Comparison of ENCODE assay signal across 27 cellular contexts in genomic region chr14:99634443-99634842, GRCh38. TPM values are rescaled to one million over a fixed set of nuclear protein-coding genes. Genes with fewer than 3 reads are reported as not detected.
DNase-seq lines count a peak whose midpoint lies in the region; ATAC-seq, FAIRE-seq and TF ChIP-seq lines count a peak whose summit lies in the region.
"Had no signal": no experiment of that assay in that cellular context is flagged by ENCODE, and none has a peak within 500 bp of the region (broad histone marks: within the 10 kb centered on the region; RNA-seq: fewer than 3 reads in every experiment).

No MANE protein-coding gene starts in this region.

- H3K23me2 ChIP-seq in H1 (ENCODE audit: low read depth, low read length) = no peaks in the 10 kb centered on the region

- ATAC-seq in GM21390 (IDR thresholded peaks at IDR 0.05; ENCODE audit: unreplicated experiment) = no peak
- ATAC-seq: PC-3 had no signal

- H4K20me1 ChIP-seq in BLaER1 (no peaks in the 10 kb centered on the region), H1 (replicated peaks in 1 of 2; ENCODE audit: control insufficient read depth in 1 of 2, insufficient read depth in 2 of 2, low read length in 2 of 2) (no peaks in the 10 kb centered on the region), neural progenitor cell (ENCODE audit: low read depth) (no peaks in the 10 kb centered on the region)

- no peaks in the 10 kb centered on the region for H3K36me3 ChIP-seq in BLaER1
- no peaks in the 10 kb centered on the region for H3K36me3 ChIP-seq in H1 (ENCODE audit: control insufficient read depth in 2 of 4, insufficient read depth in 4 of 4, low read length in 3 of 4)
- H3K36me3 ChIP-seq in neural progenitor cell = no peaks in the 10 kb centered on the region
- H3K36me3 ChIP-seq in H7 (replicated peaks; ENCODE audit: control insufficient read depth, insufficient read depth, low read length) = no peaks in the 10 kb centered on the region
- H3K36me3 ChIP-seq: BE2C, SJCRH30 had no signal

- TF ChIP-seq CTCF in H1 (IDR thresholded peaks at IDR 0.05; ENCODE audit: control extremely low read depth in 1 of 3, insufficient read depth in 1 of 3, low read depth in 1 of 3, low read length in 3 of 3) (no peak), neural progenitor cell (IDR thresholded peaks at IDR 0.05) (no peak)

- H3K4me1 ChIP-seq in BLaER1 (peaks cover 55% of the 10 kb centered on the region), H1 (replicated peaks in 1 of 4; ENCODE audit: control insufficient read depth in 3 of 4, insufficient read depth in 4 of 4, low read length in 3 of 4) (no peaks in the 10 kb centered on the region), neural progenitor cell (peaks cover 8% of the 10 kb centered on the region)

- TF ChIP-seq POLR2A in H1 (IDR thresholded peaks at IDR 0.05; ENCODE audit: control extremely low read depth in 1 of 2, low read depth in 2 of 2, low read length in 2 of 2) = no peak

- H4K5ac ChIP-seq in H1 (ENCODE audit: insufficient read length, low read depth, low read length) = no peak overlapping the region

- no peak overlapping the region for H3K14ac ChIP-seq in H1 (ENCODE audit: insufficient read length)

- TF ChIP-seq RAD21 in H1 (IDR thresholded peaks at IDR 0.05 in 1 of 2, conservative IDR thresholded peaks at IDR 0.05 in 1 of 2; ENCODE audit: low read depth in 2 of 2, low read length in 2 of 2) = no peak

- peaks cover 3% of the 10 kb centered on the region for H3F3A ChIP-seq in neural progenitor cell (ENCODE audit: low read depth)

- peaks cover 35% of the 10 kb centered on the region for H3K4me1 Mint-ChIP-seq in neural progenitor cell
- H3K4me1 Mint-ChIP-seq: CD4-positive, CD25-positive, alpha-beta regulatory T cell had no signal

- H2BK120ac ChIP-seq in H1 (replicated peaks; ENCODE audit: low read depth, low read length) = no peak overlapping the region

- no peak overlapping the region for H4K91ac ChIP-seq in H1 (replicated peaks; ENCODE audit: insufficient read length, low read length)

- H3K9ac ChIP-seq in BLaER1 (peak overlapping the region; percentile 59), H1 (replicated peaks in 1 of 4; ENCODE audit: extremely low read depth in 1 of 4, low read depth in 3 of 4, low read length in 3 of 4) (no peak overlapping the region), neural progenitor cell (no peak overlapping the region)

- POLR2A ChIA-PET in H1 (lab: Charles Lee; ENCODE audit: partially characterized antibody) = no interaction called here

- CTCF ChIA-PET in H1 (lab: Charles Lee; ENCODE audit: partially characterized antibody) = interaction anchor here (0.9 to 3.3 kb wide), 13 partner anchors 12 to 253 kb away, joined by 3 to 12 read pairs (median 4); no protein-coding TSS in a partner anchor

- H3K9me3 Mint-ChIP-seq in neural progenitor cell = no peaks in the 10 kb centered on the region
- H3K9me3 Mint-ChIP-seq: CD4-positive, CD25-positive, alpha-beta regulatory T cell had no signal

- H3K79me1 ChIP-seq in H1 (ENCODE audit: low read depth, low read length) = no peaks in the 10 kb centered on the region

- H3K9me3 ChIP-seq in BLaER1 (no peaks in the 10 kb centered on the region), H1 (ENCODE audit: insufficient read depth in 2 of 2, low read depth in 1 of 2, low read length in 1 of 2) (no peaks in the 10 kb centered on the region), neural progenitor cell (ENCODE audit: low read depth) (no peaks in the 10 kb centered on the region)
- H3K9me3 ChIP-seq: BE2C, SJCRH30 had no signal

- no peak for TF ChIP-seq EP300 in H1 (IDR thresholded peaks at IDR 0.05; ENCODE audit: borderline replicate concordance in 1 of 2, low read depth in 2 of 2, low read length in 2 of 2)

- H3K4ac ChIP-seq in H1 (replicated peaks; ENCODE audit: insufficient read length, low read depth, low read length) = no peak overlapping the region

- H3K4me3 Mint-ChIP-seq in neural progenitor cell = no peak overlapping the region
- H3K4me3 Mint-ChIP-seq: CD4-positive, CD25-positive, alpha-beta regulatory T cell had no signal

- H3K27me3 Mint-ChIP-seq in neural progenitor cell (ENCODE audit: insufficient read depth, low read depth) = peaks cover 4% of the 10 kb centered on the region

- H3K4me3 ChIP-seq in BLaER1 (no peak overlapping the region), H1 (ENCODE audit: extremely low read depth in 1 of 4, insufficient read depth in 2 of 4, low read depth in 3 of 4, low read length in 4 of 4) (no peak overlapping the region), neural progenitor cell (no peak overlapping the region), H7 (ENCODE audit: insufficient read depth, low read depth, low read length) (no peak overlapping the region)

- H2BK12ac ChIP-seq in H1 (ENCODE audit: low read depth, low read length) = no peak overlapping the region

- peak overlapping the region; percentile 88 for H3K27ac Mint-ChIP-seq in neural progenitor cell

- H3K56ac ChIP-seq in H1 (replicated peaks; ENCODE audit: insufficient read length, low read depth, low read length) = no peak overlapping the region

- H2AFZ ChIP-seq in H1 (ENCODE audit: low read length) = no peak overlapping the region
- no peak overlapping the region for H2AFZ ChIP-seq in neural progenitor cell (replicated peaks)

- H2BK20ac ChIP-seq in H1 (ENCODE audit: low read length) = no peak overlapping the region

- H4K8ac ChIP-seq in H1 (ENCODE audit: extremely low read depth, insufficient read depth, low read length) = no peak overlapping the region

- peak overlapping the region; percentile 72 for H3K27ac ChIP-seq in BLaER1
- no peak overlapping the region for H3K27ac ChIP-seq in H1 (ENCODE audit: low read depth, low read length)
- H3K27ac ChIP-seq in neural progenitor cell = no peak overlapping the region
- H3K27ac ChIP-seq: HL-60, SJCRH30 had no signal

- WGBS in H1 (ENCODE audit: extremely low coverage in 1 of 2, insufficient coverage in 1 of 2, insufficient read length in 1 of 2, insufficient replicate concordance in 2 of 2, low coverage in 1 of 2, low lambda C conversion rate in 2 of 2, missing lambda C conversion rate in 1 of 2), 2 experiments = 92% methylated on average over 10 of the region's 10 CpGs; no CpG with 5 or more reads in 1 of the 2 experiments

- H2AK5ac ChIP-seq in H1 (ENCODE audit: low read depth, low read length) = no peak overlapping the region

- FAIRE-seq in H1 (lab: Jason Lieb, UNC) = no peak
- no peak for FAIRE-seq in GM19239 (lab: Jason Lieb, UNC)
- FAIRE-seq: D721Med, GM18507 had no signal

- H2BK15ac ChIP-seq in H1 (ENCODE audit: low read length) = peak overlapping the region; percentile 8; the same call in 1 of the 2 replicates

- no peak overlapping the region for H3K23ac ChIP-seq in H1 (ENCODE audit: insufficient read length)

- no peak overlapping the region for H2BK5ac ChIP-seq in H1 (ENCODE audit: low read depth, low read length)

- no peaks in the 10 kb centered on the region for H3K36me3 Mint-ChIP-seq in neural progenitor cell
- H3K36me3 Mint-ChIP-seq: CD4-positive, CD25-positive, alpha-beta regulatory T cell had no signal

- no peak overlapping the region for H3K18ac ChIP-seq in H1 (ENCODE audit: extremely low read depth, low read length)

- no peaks in the 10 kb centered on the region for H3K79me2 ChIP-seq in H1 (ENCODE audit: control insufficient read depth in 1 of 2, insufficient read depth in 2 of 2, low read length in 2 of 2)
- no peaks in the 10 kb centered on the region for H3K79me2 ChIP-seq in neural progenitor cell (ENCODE audit: low read depth)

- DNase-seq in OCI-M1 (lab: John Stamatoyannopoulos, UW) (peak; percentile 8), H1 (ENCODE audit: low read depth in 1 of 2, low spot score in 2 of 2) (no peak), neural progenitor cell (ENCODE audit: low spot score) (no peak), SHP77 (lab: John Stamatoyannopoulos, UW) (no peak), GM19239 (ENCODE audit: insufficient read length, low spot score) (no peak), H7 (no peak)
- DNase-seq: 8988T; ACHN; CD4-positive, CD25-positive, alpha-beta regulatory T cell; DMS53; MV-4-11; NCI-H1105; NCI-H1436 treated with DMSO at 0.1 percent for 48 hours; NCI-H187 treated with DMSO at 0.1 percent for 48 hours; NCI-H345; NCI-H510A treated with DMSO at 0.1 percent for 48 hours; NCI-H774; PC-3 had no signal

- peak overlapping the region; percentile 95 for H3K4me2 ChIP-seq in BLaER1
- no peak overlapping the region for H3K4me2 ChIP-seq in H1 (ENCODE audit: insufficient read depth in 1 of 2, low read depth in 2 of 2, low read length in 2 of 2)
- no peak overlapping the region for H3K4me2 ChIP-seq in neural progenitor cell

- H3K27me3 ChIP-seq in BLaER1 (no peaks in the 10 kb centered on the region), H1 (replicated peaks in 1 of 4; ENCODE audit: control insufficient read depth in 3 of 4, extremely low read depth in 1 of 4, insufficient read depth in 3 of 4, low read length in 3 of 4) (no peaks in the 10 kb centered on the region; a peak in 1 of 7 replicates), neural progenitor cell (no peaks in the 10 kb centered on the region), H7 (ENCODE audit: control insufficient read depth, insufficient read depth, low read length) (no peaks in the 10 kb centered on the region)
- H3K27me3 ChIP-seq: BE2C had no signal

RNA-seq across cellular contexts. Expression of gene HHIPL1, which starts 10.5 kb away (rescaled TPM):
- total RNA-seq in H1 (2021; fragmentation: NEBNext Ultra II Directional; extraction: Animal tissue kit (Norgen Biotek cat#: 25700)) = 2.6 and 3.1 TPM in 2 replicates
- 1.5 and 2.1 TPM in 2 replicates for polyA plus RNA-seq in H1 (2011; rRNA removed)
- 1.4 TPM for polyA plus RNA-seq in H1 (2011; cell fraction: cytosol; rRNA removed)
- 3.1 TPM for polyA plus RNA-seq in H1 (2011; cell fraction: nucleus; rRNA removed)
- 1.0 to 2.0 TPM (median 1.8 TPM) in 4 replicates for polyA plus RNA-seq in H1 (2012, experiment 1 of 2)
- polyA plus RNA-seq in H1 (2012, experiment 2 of 2) = 1.2 TPM
- polyA plus RNA-seq in H1 (2013, experiment 1 of 2) = 1.2 TPM
- polyA plus RNA-seq in H1 (2013, experiment 2 of 2) = 1.6 TPM
- polyA minus RNA-seq in H1 (2011; rRNA and poly(A)+ RNA removed) = 1.4 and 1.5 TPM in 2 replicates
- polyA minus RNA-seq in H1 (2011; cell fraction: cytosol; rRNA and poly(A)+ RNA removed) = 1.7 TPM
- polyA minus RNA-seq in H1 (2011; cell fraction: nucleus; rRNA and poly(A)+ RNA removed) = 3.8 TPM
- 0.32 and 1.2 TPM in 2 replicates for total RNA-seq in neural progenitor cell (ENCODE audit: low replicate concordance)
- 2.2 and 3.4 TPM in 2 replicates for total RNA-seq in H7 (2014; rRNA removed; shearing (Covaris generic))
- total RNA-seq: CD4-positive, CD25-positive, alpha-beta regulatory T cell; MCF 10A; SJCRH30 had no signal

RNA-seq across cellular contexts. Expression of gene CCDC85C, which starts 30.4 kb away (rescaled TPM):
- 35.8 and 38.6 TPM in 2 replicates for total RNA-seq in H1 (2021; fragmentation: NEBNext Ultra II Directional; extraction: Animal tissue kit (Norgen Biotek cat#: 25700))
- polyA plus RNA-seq in H1 (2011; rRNA removed) = 16.8 and 26.4 TPM in 2 replicates
- polyA plus RNA-seq in H1 (2011; cell fraction: cytosol; rRNA removed) = 18.1 TPM
- 31.7 TPM for polyA plus RNA-seq in H1 (2011; cell fraction: nucleus; rRNA removed)
- 18.2 to 30.0 TPM (median 25.2 TPM) in 4 replicates for polyA plus RNA-seq in H1 (2012, experiment 1 of 2)
- 32.9 TPM for polyA plus RNA-seq in H1 (2012, experiment 2 of 2)
- 15.1 TPM for polyA plus RNA-seq in H1 (2013, experiment 1 of 2)
- polyA plus RNA-seq in H1 (2013, experiment 2 of 2) = 15.5 TPM
- polyA minus RNA-seq in H1 (2011; rRNA and poly(A)+ RNA removed) = 22.2 and 22.8 TPM in 2 replicates
- polyA minus RNA-seq in H1 (2011; cell fraction: cytosol; rRNA and poly(A)+ RNA removed) = 23.3 TPM
- polyA minus RNA-seq in H1 (2011; cell fraction: nucleus; rRNA and poly(A)+ RNA removed) = 19.6 TPM
- 19.0 and 41.3 TPM in 2 replicates for total RNA-seq in neural progenitor cell (ENCODE audit: low replicate concordance)
- total RNA-seq in H7 (2014; rRNA removed; shearing (Covaris generic)) = 44.9 and 50.2 TPM in 2 replicates

RNA-seq across cellular contexts. Expression of gene CYP46A1, which starts 49.7 kb away (rescaled TPM):
- total RNA-seq in H1 (2021; fragmentation: NEBNext Ultra II Directional; extraction: Animal tissue kit (Norgen Biotek cat#: 25700)) = 0.71 and 1.3 TPM in 2 replicates
- 0.41 and 0.89 TPM in 2 replicates for polyA plus RNA-seq in H1 (2011; rRNA removed)
- polyA plus RNA-seq in H1 (2011; cell fraction: cytosol; rRNA removed) = 0.88 TPM
- polyA plus RNA-seq in H1 (2011; cell fraction: nucleus; rRNA removed) = 4.4 TPM
- 0.60 to 1.6 TPM (median 0.87 TPM) in 4 replicates for polyA plus RNA-seq in H1 (2012, experiment 1 of 2)
- 0.45 TPM for polyA plus RNA-seq in H1 (2012, experiment 2 of 2)
- 0.63 TPM for polyA plus RNA-seq in H1 (2013, experiment 1 of 2)
- 0.57 TPM for polyA plus RNA-seq in H1 (2013, experiment 2 of 2)
- polyA minus RNA-seq in H1 (2011; rRNA and poly(A)+ RNA removed) = 0.63 and 0.91 TPM in 2 replicates
- polyA minus RNA-seq in H1 (2011; cell fraction: cytosol; rRNA and poly(A)+ RNA removed) = not detected
- 1.9 TPM for polyA minus RNA-seq in H1 (2011; cell fraction: nucleus; rRNA and poly(A)+ RNA removed)
- total RNA-seq in neural progenitor cell (ENCODE audit: low replicate concordance) = 0.77 and 1.1 TPM in 2 replicates
- total RNA-seq in H7 (2014; rRNA removed; shearing (Covaris generic)) = 0.04 and 0.42 TPM in 2 replicates
- total RNA-seq: CD4-positive, CD25-positive, alpha-beta regulatory T cell; H4 had no signal
- polyA plus RNA-seq: CD4-positive, CD25-positive, alpha-beta regulatory T cell had no signal
